Comparison of ENCODE assay signal across 1 cellular context in the genomic region with DNA sequence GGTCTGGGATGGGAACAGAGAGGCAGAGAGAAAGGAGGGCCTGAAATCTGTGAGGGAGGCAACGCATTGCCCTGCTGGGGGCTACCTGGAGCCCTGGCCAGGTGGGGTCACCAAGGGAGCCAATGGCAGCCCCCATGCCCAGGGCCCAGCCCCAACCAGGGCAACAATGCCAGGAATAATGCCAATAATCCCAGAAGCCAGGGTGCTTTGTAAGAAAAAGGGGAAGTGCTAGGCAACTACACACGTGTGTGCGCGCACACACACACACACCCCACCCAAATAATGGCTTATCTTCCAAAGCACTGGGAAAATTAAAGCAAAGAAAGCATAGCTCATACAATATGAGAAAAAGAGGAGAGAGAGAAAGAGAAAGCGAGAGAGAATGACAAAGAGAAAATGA.
A peak's percentile ranks its signal among the peaks of the same experiment; 100 is the strongest.
TF ChIP-seq lines count a peak whose summit lies in the region.

No MANE protein-coding gene starts in this region.

TF ChIP-seq in K562, 482 proteins besides CTCF, POLR2A, EP300 and RAD21:
- TF ChIP-seq KHSRP (IDR thresholded peaks at IDR 0.05) (no peak), NR2F6 (CRISPR knock-in tag; IDR thresholded peaks at IDR 0.05) (no peak), SPI1 (IDR thresholded peaks at IDR 0.05; ENCODE audit: borderline replicate concordance, low read depth, low read length) (peak; percentile 96), ZNF445 (CRISPR knock-in tag; IDR thresholded peaks at IDR 0.05; ENCODE audit: low read depth) (no peak), NRF1 (conservative IDR thresholded peaks at IDR 0.05 in 1 of 2, IDR thresholded peaks at IDR 0.05 in 1 of 2) (peak; percentile 41 to 53; a peak in 3 of 4 replicates), RBM39 (optimal IDR thresholded peaks at IDR 0.05; ENCODE audit: low read depth, low read length) (no peak), GABPB2 (CRISPR knock-in tag; conservative IDR thresholded peaks at IDR 0.05) (no peak)
